ENCODE assay signal across 41 cellular contexts in the genomic region with DNA sequence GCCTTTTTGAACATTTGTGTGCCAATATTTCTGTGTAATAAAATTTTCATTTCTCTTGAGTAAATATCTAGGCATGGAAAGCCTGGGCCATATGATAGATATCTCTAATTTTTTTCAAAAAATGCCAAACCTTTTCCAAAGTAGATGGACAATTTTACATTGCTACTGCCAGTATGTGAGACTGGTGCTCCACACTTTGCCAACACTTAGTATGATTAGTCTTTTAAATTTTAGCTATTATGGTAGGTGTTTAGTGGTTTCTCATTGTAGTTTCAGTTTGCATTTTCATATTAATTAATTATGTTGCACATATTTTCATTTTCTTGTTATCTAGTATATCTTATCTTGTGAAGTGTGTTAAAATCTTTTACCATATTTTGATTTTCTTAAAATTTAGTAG. TPM values are rescaled to one million over a fixed set of nuclear protein-coding genes. Genes with fewer than 3 reads are reported as not detected.
DNase-seq lines count a peak whose midpoint lies in the region; ATAC-seq, FAIRE-seq and TF ChIP-seq lines count a peak whose summit lies in the region.
"Had no signal": no experiment of that assay in that cellular context is flagged by ENCODE, and none has a peak within 500 bp of the region (broad histone marks: within the 10 kb centered on the region; RNA-seq: fewer than 3 reads in every experiment).

No MANE protein-coding gene starts in this region.

- H3K27ac ChIP-seq in HEK293 (ENCODE audit: extremely low read depth, low read depth, low read length) (no peak overlapping the region), K562 (ENCODE audit: extremely low read depth, low read depth, low read length) (no peak overlapping the region), small intestine (ENCODE audit: low read depth in 1 of 2, low read length in 1 of 2) (no peak overlapping the region), right cardiac atrium (ENCODE audit: low read length) (no peak overlapping the region)
- H3K27ac ChIP-seq: 22Rv1; A549; BLaER1; BLaER1 treated with 17β-estradiol and CSF1 and Interleukin-3, amounts not matched to agents 10 nM and 100 nM; C4-2B had no signal

- peak; percentile 15 for FAIRE-seq in G401.6 (lab: Jason Lieb, UNC)
- FAIRE-seq in K562 (lab: Jason Lieb, UNC) = peak; percentile 23
- peak; percentile 71 for FAIRE-seq in small intestine (lab: Jason Lieb, UNC)
- FAIRE-seq: A549, D721Med had no signal

- intact Hi-C loops in K562 (cut with micrococcal nuclease) (no loop called here), right cardiac atrium (cut with DNase I) (loop anchor here in 1 of 4 donors (10.0 kb wide), 1 partner anchor 671 kb away; no protein-coding TSS in a partner anchor)

- POLR2A ChIA-PET in HEK293 (lab: Yijun Ruan, JAX) (no interaction called here), K562 (lab: Yijun Ruan, JAX) (no interaction called here)
- POLR2A ChIA-PET in activated CD8-positive, alpha-beta T cell treated with anti-CD3 and anti-CD28 coated beads, Interleukin-2, amount 10 ng/mL, durations not matched to agents 7 days and 5 days (lab: Charles Lee) = no interaction called here

- H3K9ac ChIP-seq in K562 (ENCODE audit: insufficient read depth in 1 of 2, low read depth in 2 of 2, low read length in 2 of 2) = no peak overlapping the region
- H3K9ac ChIP-seq: BLaER1; BLaER1 treated with 17β-estradiol and CSF1 and Interleukin-3, amounts not matched to agents 10 nM and 100 nM had no signal

- H2AFZ ChIP-seq in K562 (ENCODE audit: low read depth, low read length) = no peak overlapping the region

- H3K4me3 Mint-ChIP-seq in activated CD8-positive, alpha-beta T cell treated with anti-CD3 and anti-CD28 coated beads, Interleukin-2, amount 10 ng/mL, durations not matched to agents 7 days and 5 days = no peak overlapping the region
- H3K4me3 Mint-ChIP-seq: B cell; CD14-positive monocyte; CD4-positive, alpha-beta memory T cell; CD4-positive, alpha-beta T cell; CD4-positive, CD25-positive, alpha-beta regulatory T cell; CD8-positive, alpha-beta memory T cell; CD8-positive, alpha-beta T cell had no signal

- H3K36me3 Mint-ChIP-seq in activated CD8-positive, alpha-beta T cell treated with anti-CD3 and anti-CD28 coated beads, Interleukin-2, amount 10 ng/mL, durations not matched to agents 7 days and 5 days (ENCODE audit: low read depth) = no peaks in the 10 kb centered on the region
- H3K36me3 Mint-ChIP-seq: CD14-positive monocyte; CD4-positive, alpha-beta memory T cell; CD4-positive, CD25-positive, alpha-beta regulatory T cell; CD8-positive, alpha-beta memory T cell; CD8-positive, alpha-beta T cell had no signal

- H3K4me1 ChIP-seq in HEK293 (ENCODE audit: control insufficient read depth, insufficient read depth, low read length) = no peaks in the 10 kb centered on the region
- no peaks in the 10 kb centered on the region for H3K4me1 ChIP-seq in K562 (replicated peaks in 1 of 2; ENCODE audit: control insufficient read depth in 2 of 2, insufficient read depth in 2 of 2, low read length in 2 of 2)
- no peaks in the 10 kb centered on the region for H3K4me1 ChIP-seq in small intestine (ENCODE audit: control insufficient read depth in 2 of 2, insufficient read depth in 1 of 2, low read depth in 1 of 2, low read length in 1 of 2)
- H3K4me1 ChIP-seq in right cardiac atrium (ENCODE audit: control insufficient read depth, insufficient read depth, low read length) = no peaks in the 10 kb centered on the region
- H3K4me1 ChIP-seq: BE2C; BLaER1; BLaER1 treated with 17β-estradiol and CSF1 and Interleukin-3, amounts not matched to agents 10 nM and 100 nM; Caco-2 had no signal

- TF ChIP-seq EP300 in K562 (IDR thresholded peaks at IDR 0.05; ENCODE audit: low read length) = no peak

- H3K27me3 Mint-ChIP-seq in activated CD8-positive, alpha-beta T cell treated with anti-CD3 and anti-CD28 coated beads, Interleukin-2, amount 10 ng/mL, durations not matched to agents 7 days and 5 days (ENCODE audit: low read depth) = peaks cover 6% of the 10 kb centered on the region
- H3K27me3 Mint-ChIP-seq: CD4-positive, CD25-positive, alpha-beta regulatory T cell had no signal

- no peaks in the 10 kb centered on the region for H3K9me1 ChIP-seq in K562 (ENCODE audit: control insufficient read depth, insufficient read depth, low read length)

- H4K20me1 ChIP-seq in K562 (replicated peaks; ENCODE audit: control insufficient read depth, insufficient read depth, low read length) = no peaks in the 10 kb centered on the region
- H4K20me1 ChIP-seq: BLaER1; BLaER1 treated with 17β-estradiol and CSF1 and Interleukin-3, amounts not matched to agents 10 nM and 100 nM had no signal

- ATAC-seq in K562 = no peak
- ATAC-seq in HG02970 (IDR thresholded peaks at IDR 0.05; ENCODE audit: low FRiP score, unreplicated experiment) = no peak
- ATAC-seq in activated CD8-positive, alpha-beta T cell treated with anti-CD3 and anti-CD28 coated beads, Interleukin-2, amount 10 ng/mL, durations not matched to agents 7 days and 5 days = no peak
- no peak for ATAC-seq in GM19035 (IDR thresholded peaks at IDR 0.05; ENCODE audit: unreplicated experiment)
- ATAC-seq in right cardiac atrium = no peak
- ATAC-seq: A549; CD8-positive, alpha-beta T cell had no signal

- TF ChIP-seq CTCF in HEK293 (tag by site-specific recombination; IDR thresholded peaks at IDR 0.05) = no peak
- TF ChIP-seq CTCF in K562 (IDR thresholded peaks at IDR 0.05 in 2 of 3, conservative IDR thresholded peaks at IDR 0.05 in 1 of 3; ENCODE audit: insufficient read depth in 2 of 3, low read depth in 1 of 3, low read length in 3 of 3) = no peak

- no peak overlapping the region for H3K27ac Mint-ChIP-seq in activated CD8-positive, alpha-beta T cell treated with anti-CD3 and anti-CD28 coated beads, Interleukin-2, amount 10 ng/mL, durations not matched to agents 7 days and 5 days
- H3K27ac Mint-ChIP-seq: B cell; CD14-positive monocyte; CD4-positive, alpha-beta memory T cell; CD4-positive, alpha-beta T cell; CD4-positive, CD25-positive, alpha-beta regulatory T cell; CD8-positive, alpha-beta memory T cell; CD8-positive, alpha-beta T cell had no signal

- H3K9me3 ChIP-seq in HEK293 (ENCODE audit: control insufficient read depth, insufficient read depth, low read depth, low read length) (no peaks in the 10 kb centered on the region), K562 (replicated peaks; ENCODE audit: control insufficient read depth, insufficient read depth, low read depth, low read length) (no peaks in the 10 kb centered on the region), small intestine (ENCODE audit: control insufficient read depth, low read depth) (no peaks in the 10 kb centered on the region), right cardiac atrium (ENCODE audit: control insufficient read depth, low read length) (no peaks in the 10 kb centered on the region)
- H3K9me3 ChIP-seq: BE2C had no signal

- no TSS peak for BruUV-seq in K562 (replicated peaks; lab: Mats Ljungman, UMichigan)

- H3K27me3 ChIP-seq in K562 (ENCODE audit: control insufficient read depth in 2 of 2, insufficient read depth in 2 of 2, low read length in 2 of 2) = peaks cover 0 to 18% of the 10 kb centered on the region in 2 experiments; a peak in 3 of 5 replicates
- no peaks in the 10 kb centered on the region for H3K27me3 ChIP-seq in small intestine (ENCODE audit: control insufficient read depth in 2 of 2, insufficient read depth in 2 of 2, low read length in 2 of 2)
- H3K27me3 ChIP-seq in right cardiac atrium (ENCODE audit: control insufficient read depth, insufficient read depth) = no peaks in the 10 kb centered on the region
- H3K27me3 ChIP-seq: BE2C; BLaER1; BLaER1 treated with 17β-estradiol and CSF1 and Interleukin-3, amounts not matched to agents 10 nM and 100 nM had no signal

- in situ Hi-C loops in K562 (cut with MboI) = no loop called here

- TF ChIP-seq RAD21 in K562 (CRISPR knock-in tag; conservative IDR thresholded peaks at IDR 0.05 in 1 of 2, IDR thresholded peaks at IDR 0.05 in 1 of 2) = no peak

- no peak overlapping the region for H3K4me2 ChIP-seq in K562 (ENCODE audit: insufficient read depth, low read length)
- H3K4me2 ChIP-seq: A549; BLaER1; BLaER1 treated with 17β-estradiol and CSF1 and Interleukin-3, amounts not matched to agents 10 nM and 100 nM had no signal

- peaks cover 10% of the 10 kb centered on the region for H3K9me3 Mint-ChIP-seq in activated CD8-positive, alpha-beta T cell treated with anti-CD3 and anti-CD28 coated beads, Interleukin-2, amount 10 ng/mL, durations not matched to agents 7 days and 5 days (ENCODE audit: insufficient read depth)
- H3K9me3 Mint-ChIP-seq: CD4-positive, alpha-beta T cell had no signal

- CTCF ChIA-PET in HEK293 (lab: Yijun Ruan, JAX) (interaction anchor here (0.6 to 1.5 kb wide), 2 partner anchors 18 to 41 kb away, joined by 4 to 5 read pairs; no protein-coding TSS in a partner anchor), K562 (lab: Yijun Ruan, JAX; ENCODE audit: low intra/inter-chr PET ratio) (no interaction called here)
- CTCF ChIA-PET in activated CD8-positive, alpha-beta T cell treated with anti-CD3 and anti-CD28 coated beads, Interleukin-2, amount 10 ng/mL, durations not matched to agents 7 days and 5 days (lab: Charles Lee) = no interaction called here

- H3K36me3 ChIP-seq in HEK293 (ENCODE audit: control insufficient read depth in 2 of 2, insufficient read depth in 1 of 2, low read length in 2 of 2) = no peaks in the 10 kb centered on the region
- no peaks in the 10 kb centered on the region for H3K36me3 ChIP-seq in K562 (ENCODE audit: control insufficient read depth, insufficient read depth, low read length)
- no peaks in the 10 kb centered on the region for H3K36me3 ChIP-seq in small intestine (ENCODE audit: control insufficient read depth in 2 of 2, insufficient read depth in 2 of 2, low read length in 2 of 2)
- H3K36me3 ChIP-seq: BE2C; BLaER1; BLaER1 treated with 17β-estradiol and CSF1 and Interleukin-3, amounts not matched to agents 10 nM and 100 nM had no signal

- no peak overlapping the region for H3K4me3 ChIP-seq in HEK293 (ENCODE audit: low read depth, low read length)
- H3K4me3 ChIP-seq in K562 = no peak overlapping the region
- no peak overlapping the region for H3K4me3 ChIP-seq in small intestine (ENCODE audit: low read depth in 1 of 2, low read length in 2 of 2)
- H3K4me3 ChIP-seq in right cardiac atrium (ENCODE audit: low read length) = no peak overlapping the region
- H3K4me3 ChIP-seq: A549; BLaER1; BLaER1 treated with 17β-estradiol and CSF1 and Interleukin-3, amounts not matched to agents 10 nM and 100 nM had no signal

- no peaks in the 10 kb centered on the region for H3K4me1 Mint-ChIP-seq in activated CD8-positive, alpha-beta T cell treated with anti-CD3 and anti-CD28 coated beads, Interleukin-2, amount 10 ng/mL, durations not matched to agents 7 days and 5 days (ENCODE audit: low read depth)
- H3K4me1 Mint-ChIP-seq: B cell; CD14-positive monocyte; CD4-positive, alpha-beta memory T cell; CD4-positive, CD25-positive, alpha-beta regulatory T cell; CD8-positive, alpha-beta memory T cell had no signal

- DNase-seq in K562 (ENCODE audit: extremely low read depth in 1 of 4, low spot score in 3 of 4) (no peak), small intestine (no peak), right cardiac atrium (no peak)
- no peak for DNase-seq in activated CD8-positive, alpha-beta T cell treated with anti-CD3 and anti-CD28 coated beads, Interleukin-2, amount 10 ng/mL, durations not matched to agents 7 days and 5 days
- DNase-seq: 8988T; ACHN; AML-193; BE2C; C1 segment of cervical spinal cord; Caco-2; Calu3; CD4-positive, alpha-beta memory T cell; CD4-positive, alpha-beta T cell; CD4-positive, CD25-positive, alpha-beta regulatory T cell; CD8-positive, alpha-beta memory T cell; CD8-positive, alpha-beta T cell; COR-L47; DMS 273 treated with DMSO at 0.1 percent for 48 hours; DMS153; DMS53; DMS79; DMS79 treated with DMSO at 0.1 percent for 48 hours; DND-41; EL had no signal

- H3K79me2 ChIP-seq in K562 (ENCODE audit: control insufficient read depth, insufficient read depth, low read length) = no peaks in the 10 kb centered on the region

- TF ChIP-seq POLR2A in K562 (conservative IDR thresholded peaks at IDR 0.05) = no peak

RNA-seq across cellular contexts. Expression of gene TBXT, which starts 52.0 kb away (rescaled TPM):
- not detected in 2 replicates for total RNA-seq in K562 (2011; cell fraction: chromatin; rRNA removed; ENCODE audit: low replicate concordance)
- total RNA-seq in K562 (2011; cell fraction: nucleolus; rRNA removed) = not detected in 2 replicates
- not detected in 2 replicates for total RNA-seq in K562 (2011; cell fraction: nucleoplasm; rRNA removed)
- total RNA-seq in K562 (2014; rRNA removed) (not detected in 2 replicates), K562 (2014; rRNA removed; fragmentation: Illumina TruSeq; extraction: Trizol) (not detected in 2 replicates), K562 (2015; rRNA removed; fragmentation: Illumina TruSeq; extraction: Trizol) (not detected in 2 replicates), K562 (2021) (not detected in 2 replicates), right cardiac atrium (not detected)
- polyA plus RNA-seq in K562 (2011; rRNA removed) (not detected in 2 replicates), K562 (2014; fragmentation: Illumina TruSeq; extraction: Trizol) (not detected in 2 replicates), K562 (2014; fragmentation: Nextera tagmentation; extraction: Ambion mirVana) (not detected), K562 (2014; rRNA removed) (not detected in 2 replicates), small intestine (not detected), right cardiac atrium (not detected)
- not detected in 2 replicates for polyA plus RNA-seq in K562 (2011; cell fraction: cytosol; rRNA removed)
- polyA plus RNA-seq in K562 (2011; cell fraction: nucleus; rRNA removed) = not detected in 2 replicates
- not detected in 2 replicates for polyA plus RNA-seq in K562 (2012)
- not detected in 2 replicates for polyA minus RNA-seq in K562 (2011; rRNA and poly(A)+ RNA removed)
- not detected in 2 replicates for polyA minus RNA-seq in K562 (2011; cell fraction: cytosol; rRNA and poly(A)+ RNA removed)
- not detected in 2 replicates for polyA minus RNA-seq in K562 (2011; cell fraction: nucleus; rRNA and poly(A)+ RNA removed)
- total RNA-seq in activated CD8-positive, alpha-beta T cell treated with anti-CD3 and anti-CD28 coated beads, Interleukin-2, amount 10 ng/mL, durations not matched to agents 7 days and 5 days = not detected
- total RNA-seq: A172; A673; B cell; Caco-2; Calu3; CD4-positive, alpha-beta memory T cell; CD4-positive, alpha-beta T cell; CD4-positive, CD25-positive, alpha-beta regulatory T cell; CD8-positive, alpha-beta memory T cell; CD8-positive, alpha-beta T cell; Daoy had no signal
- polyA plus RNA-seq: A549; AG04450; BJ; CD14-positive monocyte; CD4-positive, alpha-beta memory T cell; CD4-positive, CD25-positive, alpha-beta regulatory T cell; CD8-positive, alpha-beta memory T cell had no signal
